Comparison of ENCODE assay signal across 8 cellular contexts in the genomic region with DNA sequence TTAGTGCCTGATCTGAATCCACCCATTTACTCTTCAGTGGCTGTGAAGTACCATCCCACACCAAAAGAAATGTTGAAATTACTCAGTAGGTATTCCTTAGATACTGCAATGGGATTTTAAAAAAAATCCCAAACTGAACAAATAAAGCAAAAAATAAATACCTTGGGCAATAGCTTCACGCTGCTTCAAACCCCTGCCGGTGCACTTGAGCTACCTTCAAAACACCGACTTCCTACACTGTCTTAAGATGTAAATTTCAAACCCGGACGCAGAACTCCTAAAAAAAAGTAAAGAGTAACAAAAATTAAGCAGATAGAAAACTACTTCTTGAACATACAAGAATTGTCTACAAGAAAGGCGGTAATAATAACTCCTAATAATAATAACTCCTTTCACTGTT. TPM values are rescaled to one million over a fixed set of nuclear protein-coding genes. Genes with fewer than 3 reads are reported as not detected.
DNase-seq lines count a peak whose midpoint lies in the region; ATAC-seq and TF ChIP-seq lines count a peak whose summit lies in the region.

No MANE protein-coding gene starts in this region.

- no peak for DNase-seq in CD8-positive, alpha-beta memory T cell
- DNase-seq in SJCRH30 (peak in 1 of 2 experiments; percentile 6), trophoblast cell (no peak), AG08395 (ENCODE audit: low spot score) (no peak), AML-193 (lab: John Stamatoyannopoulos, UW) (no peak)
- no peak for DNase-seq in stimulated activated naive CD4-positive, alpha-beta T cell treated with Interleukin-2 at 50 U/mL for 16 hours (lab: John Stamatoyannopoulos, UW)

- peak in 2 of 4 experiments; percentile 9 to 25 for TF ChIP-seq CTCF in gastroesophageal sphincter (IDR thresholded peaks at IDR 0.05)

- no peak for TF ChIP-seq POLR2A in gastroesophageal sphincter (IDR thresholded peaks at IDR 0.05)

- no peak overlapping the region for H4K12ac ChIP-seq in trophoblast cell (ENCODE audit: low read depth, low read length)

- POLR2A ChIA-PET in CD8-positive, alpha-beta memory T cell (lab: Charles Lee) = no interaction called here

- H3K27ac ChIP-seq in CD8-positive, alpha-beta memory T cell (ENCODE audit: low read depth, low read length) = no peak overlapping the region
- no peak overlapping the region; the same call in 1 of the 2 replicates for H3K27ac ChIP-seq in SJCRH30
- peak overlapping the region; percentile 82 to 90 (median 88) for H3K27ac ChIP-seq in gastroesophageal sphincter
- no peak overlapping the region for H3K27ac ChIP-seq in trophoblast cell (ENCODE audit: low read depth, low read length)

- no peak overlapping the region for H2BK12ac ChIP-seq in trophoblast cell (ENCODE audit: low read length)

- no peaks in the 10 kb centered on the region for H3K9me3 ChIP-seq in CD8-positive, alpha-beta memory T cell (ENCODE audit: low read length)
- H3K9me3 ChIP-seq in SJCRH30 (replicated peaks) (no peaks in the 10 kb centered on the region), gastroesophageal sphincter (no peaks in the 10 kb centered on the region), trophoblast cell (ENCODE audit: insufficient read depth, low read depth, low read length) (no peaks in the 10 kb centered on the region)

- H3K4ac ChIP-seq in trophoblast cell (ENCODE audit: low read depth, low read length) = no peak overlapping the region

- H3K27ac Mint-ChIP-seq in CD8-positive, alpha-beta memory T cell = no peak overlapping the region

- H3K4me2 ChIP-seq in trophoblast cell (ENCODE audit: low read length) = peak overlapping the region; percentile 98

- no peaks in the 10 kb centered on the region for H3K36me3 Mint-ChIP-seq in CD8-positive, alpha-beta memory T cell

- no peak overlapping the region for H3K23ac ChIP-seq in trophoblast cell (ENCODE audit: low read length)

- H3K9me3 Mint-ChIP-seq in CD8-positive, alpha-beta memory T cell = peaks cover 7 to 18% (median 12%) of the 10 kb centered on the region in 5 donors

- H3K9ac ChIP-seq in trophoblast cell (ENCODE audit: low read length) = no peak overlapping the region

- H2BK5ac ChIP-seq in trophoblast cell (ENCODE audit: low read depth, low read length, poor library complexity) = no peak overlapping the region

- H3K27me3 Mint-ChIP-seq in CD8-positive, alpha-beta memory T cell = peaks cover 34 to 85% of the 10 kb centered on the region in 2 donors

- H3K79me1 ChIP-seq in trophoblast cell (ENCODE audit: low read length) = no peaks in the 10 kb centered on the region

- no peak overlapping the region for H2AK5ac ChIP-seq in trophoblast cell (ENCODE audit: low read length)

- H3K4me3 ChIP-seq in CD8-positive, alpha-beta memory T cell (ENCODE audit: low read length) = no peak overlapping the region
- H3K4me3 ChIP-seq in SJCRH30 (peak overlapping the region; percentile 54), gastroesophageal sphincter (peak overlapping the region; percentile 58 to 60), trophoblast cell (ENCODE audit: low read depth, low read length) (no peak overlapping the region)

- peaks cover 14% of the 10 kb centered on the region for H3K4me1 ChIP-seq in CD8-positive, alpha-beta memory T cell (ENCODE audit: insufficient read depth, low read length)
- H3K4me1 ChIP-seq in SJCRH30 (peaks cover 5% of the 10 kb centered on the region; the same call in 1 of the 2 replicates), gastroesophageal sphincter (peaks cover 0 to 36% (median 0%) of the 10 kb centered on the region in 3 donors), trophoblast cell (ENCODE audit: control insufficient read depth in 1 of 2, insufficient read depth in 2 of 2, low read length in 2 of 2) (peaks cover 0 to 7% of the 10 kb centered on the region in 2 experiments)

- H3K79me2 ChIP-seq in trophoblast cell (ENCODE audit: control insufficient read depth, insufficient read depth, low read length, poor library complexity) = no peaks in the 10 kb centered on the region

- WGBS in gastroesophageal sphincter (ENCODE audit: low coverage in 1 of 2), 2 donors = 0 to 5% methylated on average over 6 of the region's 6 CpGs
- no CpG with 5 or more reads among the region's 6 CpGs for WGBS in trophoblast cell (ENCODE audit: extremely low coverage, insufficient coverage, insufficient read length)

- no peak overlapping the region for H3K18ac ChIP-seq in trophoblast cell (ENCODE audit: low read length)

- peaks cover 16 to 18% (median 17%) of the 10 kb centered on the region in 3 donors for H3K4me1 Mint-ChIP-seq in CD8-positive, alpha-beta memory T cell

- H3K4me3 Mint-ChIP-seq in CD8-positive, alpha-beta memory T cell = peak overlapping the region in 5 of 7 donors; percentile 48 to 71 (median 67)

- ATAC-seq in gastroesophageal sphincter (no peak), HG03520 (IDR thresholded peaks at IDR 0.05; ENCODE audit: unreplicated experiment) (no peak)

- no peaks in the 10 kb centered on the region for H3K36me3 ChIP-seq in CD8-positive, alpha-beta memory T cell (ENCODE audit: insufficient read depth, low read length)
- H3K36me3 ChIP-seq in SJCRH30 (no peaks in the 10 kb centered on the region), gastroesophageal sphincter (peaks cover 0 to 8% of the 10 kb centered on the region in 2 donors), trophoblast cell (ENCODE audit: control insufficient read depth in 1 of 2, insufficient read depth in 2 of 2, low read length in 2 of 2) (no peaks in the 10 kb centered on the region)

- peaks cover 13% of the 10 kb centered on the region for H3K27me3 ChIP-seq in CD8-positive, alpha-beta memory T cell (ENCODE audit: insufficient read depth, low read length, poor library complexity, severe bottlenecking)
- H3K27me3 ChIP-seq in SJCRH30 = no peaks in the 10 kb centered on the region
- no peaks in the 10 kb centered on the region for H3K27me3 ChIP-seq in gastroesophageal sphincter
- peaks cover 13% of the 10 kb centered on the region for H3K27me3 ChIP-seq in trophoblast cell (ENCODE audit: insufficient read depth, low read length)

- no peak for TF ChIP-seq EP300 in gastroesophageal sphincter (IDR thresholded peaks at IDR 0.05)

- CTCF ChIA-PET in CD8-positive, alpha-beta memory T cell (lab: Charles Lee) = no interaction called here

- H3K14ac ChIP-seq in trophoblast cell (ENCODE audit: low read length) = no peak overlapping the region

- no peak overlapping the region for H4K91ac ChIP-seq in trophoblast cell (ENCODE audit: low read depth, low read length)

- H4K8ac ChIP-seq in trophoblast cell (ENCODE audit: low read depth, low read length) = no peak overlapping the region

- no peak overlapping the region for H2AFZ ChIP-seq in trophoblast cell (ENCODE audit: insufficient read depth, low read length, poor library complexity)

- H2BK120ac ChIP-seq in trophoblast cell (ENCODE audit: insufficient read depth, low read length, poor library complexity) = no peak overlapping the region

RNA-seq across cellular contexts. Expression of a gene that starts 0.7 kb away (rescaled TPM):
- not detected for total RNA-seq in CD8-positive, alpha-beta memory T cell
- polyA plus RNA-seq in CD8-positive, alpha-beta memory T cell = not detected
- total RNA-seq in SJCRH30 (2014; rRNA removed; shearing (Covaris generic)) = 0.84 and 1.2 TPM in 2 replicates
- total RNA-seq in gastroesophageal sphincter = 100 to 1,000 TPM in 1 of 4 donors, 10 to 100 TPM in 3; 61.8 to 105 (median 73.7) TPM
- polyA plus RNA-seq in trophoblast cell (2013) = 0.01 and 0.07 TPM in 2 replicates

Comparison
In these comparisons a context has a peak if more than half of its experiments do, and no peak if none do; other contexts are left out.
1. H3K27ac ChIP-seq: peak in gastroesophageal sphincter (4 of 4); none in CD8-positive, alpha-beta memory T cell (single experiment), SJCRH30 (single experiment) and trophoblast cell (single experiment).
2. H3K4me3 ChIP-seq: peak in SJCRH30 (single experiment) and gastroesophageal sphincter (2 of 2); none in CD8-positive, alpha-beta memory T cell (single experiment) and trophoblast cell (single experiment).
3. RNA of a gene that starts 0.7 kb away (total RNA-seq): 61.8 to 105 TPM in gastroesophageal sphincter; 0.84 to 1.2 TPM in SJCRH30 and not detected in CD8-positive, alpha-beta memory T cell; every median in the first group is over 10 times any median in the second.